9 cellular contexts compared by ENCODE assay signal in genomic region chr9:108057421-108058136, GRCh38.
DNase-seq lines count a peak whose midpoint lies in the region; ATAC-seq, FAIRE-seq and TF ChIP-seq lines count a peak whose summit lies in the region.
"Had no signal": no experiment of that assay in that cellular context is flagged by ENCODE, and none has a peak within 500 bp of the region (broad histone marks: within the 10 kb centered on the region; RNA-seq: fewer than 3 reads in every experiment).

No MANE protein-coding gene starts in this region.

- DNase-seq in ELF-1 (ENCODE audit: low read depth, low spot score) (peak; percentile 53), RWPE2 (ENCODE audit: low spot score) (no peak), fibroblast of pulmonary artery (ENCODE audit: low read depth) (peak; percentile 97), prostate gland (ENCODE audit: low spot score) (peak; percentile 76), T-helper 17 cell (no peak), GM12892 (ENCODE audit: insufficient read length) (no peak)
- DNase-seq in stimulated activated CD4-positive, alpha-beta T cell treated with anti-CD3 and anti-CD28 coated beads, Interleukin-4, amount 100 ng/mL, for 4 hours: no peak
- no peak for DNase-seq in activated naive CD8-positive, alpha-beta T cell treated with anti-CD3 and anti-CD28 coated beads, Interleukin-2, amount 50 U/mL, for 24 hours

- H3K36me3 Mint-ChIP-seq in activated naive CD8-positive, alpha-beta T cell treated with anti-CD3 and anti-CD28 coated beads, Interleukin-2, amount 50 U/mL, for 24 hours (ENCODE audit: low read depth): no peaks in the 10 kb centered on the region
- no peaks in the 10 kb centered on the region for H3K36me3 Mint-ChIP-seq in T-helper 17 cell (ENCODE audit: low read depth)

- ATAC-seq in RWPE2 (ENCODE audit: low read depth) (peak; percentile 88), T-helper 17 cell (no peak)
- no peak for ATAC-seq in activated naive CD8-positive, alpha-beta T cell treated with anti-CD3 and anti-CD28 coated beads, Interleukin-2, amount 50 U/mL, for 24 hours

- no peaks in the 10 kb centered on the region for H3K4me1 Mint-ChIP-seq in activated naive CD8-positive, alpha-beta T cell treated with anti-CD3 and anti-CD28 coated beads, Interleukin-2, amount 50 U/mL, for 24 hours
- no peaks in the 10 kb centered on the region for H3K4me1 Mint-ChIP-seq in T-helper 17 cell

- H3K27ac Mint-ChIP-seq in activated naive CD8-positive, alpha-beta T cell treated with anti-CD3 and anti-CD28 coated beads, Interleukin-2, amount 50 U/mL, for 24 hours: no peak overlapping the region
- H3K27ac Mint-ChIP-seq in T-helper 17 cell: no peak overlapping the region

- TF ChIP-seq CTCF in RWPE2 (IDR thresholded peaks at IDR 0.05; ENCODE audit: poor library complexity, severe bottlenecking): no peak
- no peak for TF ChIP-seq CTCF in fibroblast of pulmonary artery (IDR thresholded peaks at IDR 0.05; ENCODE audit: low read length, missing control alignments)
- no peak for TF ChIP-seq CTCF in prostate gland (IDR thresholded peaks at IDR 0.05)

- no peak overlapping the region for H3K4me3 ChIP-seq in RWPE2 (ENCODE audit: severe bottlenecking)
- no peak overlapping the region for H3K4me3 ChIP-seq in fibroblast of pulmonary artery (replicated peaks; ENCODE audit: low read depth, low read length)
- no peak overlapping the region for H3K4me3 ChIP-seq in prostate gland
- H3K4me3 ChIP-seq: Peyer's patch had no signal

- intact Hi-C loops in prostate gland (cut with DNase I): loop anchor here (5.0 kb wide), 2 partner anchors 85 to 305 kb away; no protein-coding TSS in a partner anchor

- H3K27me3 Mint-ChIP-seq in activated naive CD8-positive, alpha-beta T cell treated with anti-CD3 and anti-CD28 coated beads, Interleukin-2, amount 50 U/mL, for 24 hours: peaks cover 3% of the 10 kb centered on the region
- no peaks in the 10 kb centered on the region for H3K27me3 Mint-ChIP-seq in T-helper 17 cell

- H3K36me3 ChIP-seq in RWPE2 (ENCODE audit: low read depth) (no peaks in the 10 kb centered on the region), prostate gland (no peaks in the 10 kb centered on the region)
- H3K36me3 ChIP-seq: Peyer's patch had no signal

- H3K9me3 Mint-ChIP-seq in activated naive CD8-positive, alpha-beta T cell treated with anti-CD3 and anti-CD28 coated beads, Interleukin-2, amount 50 U/mL, for 24 hours: peaks cover 6% of the 10 kb centered on the region

- 31% methylated on average over 7 of the region's 7 CpGs for WGBS in prostate gland

- peak overlapping the region; percentile 99 for H3K27ac ChIP-seq in RWPE2 (ENCODE audit: poor library complexity, severe bottlenecking)
- peak overlapping the region in 1 of 2 donors; percentile 16 for H3K27ac ChIP-seq in prostate gland

- H3K4me3 Mint-ChIP-seq in activated naive CD8-positive, alpha-beta T cell treated with anti-CD3 and anti-CD28 coated beads, Interleukin-2, amount 50 U/mL, for 24 hours: no peak overlapping the region
- H3K4me3 Mint-ChIP-seq in T-helper 17 cell: no peak overlapping the region

- no peak for TF ChIP-seq POLR2A in prostate gland (IDR thresholded peaks at IDR 0.05)
- TF ChIP-seq POLR2A in GM12892 (IDR thresholded peaks at IDR 0.05; ENCODE audit: low read depth, low read length): no peak

- peaks cover 48% of the 10 kb centered on the region for H3K4me1 ChIP-seq in RWPE2 (ENCODE audit: insufficient read depth, poor library complexity, severe bottlenecking)
- peaks cover 3% of the 10 kb centered on the region for H3K4me1 ChIP-seq in prostate gland (replicated peaks)

- FAIRE-seq in GM12892 (lab: Jason Lieb, UNC): no peak

- H3K9me3 ChIP-seq in RWPE2 (ENCODE audit: severe bottlenecking) (no peaks in the 10 kb centered on the region), prostate gland (no peaks in the 10 kb centered on the region), T-helper 17 cell (ENCODE audit: control insufficient read depth, low read length, poor library complexity, severe bottlenecking) (no peaks in the 10 kb centered on the region)
- H3K9me3 ChIP-seq: Peyer's patch had no signal

- H3K27me3 ChIP-seq in RWPE2 (ENCODE audit: insufficient read depth, poor library complexity, severe bottlenecking): no peaks in the 10 kb centered on the region
- H3K27me3 ChIP-seq in prostate gland (replicated peaks; ENCODE audit: insufficient read depth): no peaks in the 10 kb centered on the region
- H3K27me3 ChIP-seq: Peyer's patch had no signal

Comparison
In these comparisons a context has a peak if more than half of its experiments do, and no peak if none do; other contexts are left out.
1. DNase-seq: peak in ELF-1 (single experiment), fibroblast of pulmonary artery (single experiment) and prostate gland (single experiment); none in RWPE2 (single experiment), stimulated activated CD4-positive, alpha-beta T cell treated with anti-CD3 and anti-CD28 coated beads, Interleukin-4, amount 100 ng/mL, for 4 hours (0 of 2), activated naive CD8-positive, alpha-beta T cell treated with anti-CD3 and anti-CD28 coated beads, Interleukin-2, amount 50 U/mL, for 24 hours (single experiment), T-helper 17 cell (0 of 3) and GM12892 (single experiment).